Comparison of ENCODE assay signal across 43 cellular contexts in genomic region chr11:13534358-13534757, GRCh38. TPM values are rescaled to one million over a fixed set of nuclear protein-coding genes. Genes with fewer than 3 reads are reported as not detected.
"Had no signal": no experiment of that assay in that cellular context is flagged by ENCODE, and none has a peak within 500 bp of the region (broad histone marks: within the 10 kb centered on the region; RNA-seq: fewer than 3 reads in every experiment).

No MANE protein-coding gene starts in this region.

- H3K27ac Mint-ChIP-seq: activated naive CD4-positive, alpha-beta T cell treated with anti-CD3 and anti-CD28 coated beads for 36 hours; activated naive CD4-positive, alpha-beta T cell treated with anti-CD3 and anti-CD28 coated beads, Interleukin-2, amount 10 ng/mL, durations not matched to agents 7 days and 5 days; activated naive CD4-positive, alpha-beta T cell treated with anti-CD3 and anti-CD28 coated beads, Interleukin-2, amount 50 U/mL, for 24 hours; activated naive CD4-positive, alpha-beta T cell treated with anti-CD3 and anti-CD28 coated beads, Interleukin-2, amount 50 U/mL, for 72 hours; activated naive CD8-positive, alpha-beta T cell; activated naive CD8-positive, alpha-beta T cell treated with anti-CD3 and anti-CD28 coated beads for 36 hours; activated naive CD8-positive, alpha-beta T cell treated with anti-CD3 and anti-CD28 coated beads, Interleukin-2, amount 10 ng/mL, durations not matched to agents 7 days and 5 days; activated naive CD8-positive, alpha-beta T cell treated with anti-CD3 and anti-CD28 coated beads, Interleukin-2, amount 50 U/mL, for 24 hours; activated T-cell treated with anti-CD3 and anti-CD28 coated beads, Interleukin-2, amount 50 U/mL, for 24 hours; activated T-cell treated with anti-CD3 and anti-CD28 coated beads, Interleukin-2, amount 50 U/mL, for 72 hours; activated T-helper 1 cell treated with anti-CD3 and anti-CD28 coated beads, Interleukin-12 subunit alpha, Interleukin-12 subunit beta, Interleukin-2, Interleukin-4 antibody, amounts not matched to agents 30 ng/mL and 10 ng/mL and 1 ng/mL, durations not matched to agents 14 hours and 24 hours and 36 hours; activated T-helper 17 cell treated with anti-CD3 and anti-CD28 coated beads, Interleukin-2, amount 50 U/mL, for 72 hours; activated T-helper 2 cell treated with anti-CD3 and anti-CD28 coated beads, Interferon-gamma antibody, Interleukin-2, Interleukin-4, amounts not matched to agents 10 μg/mL and 5 μg/mL and 100 μg/mL, durations not matched to agents 14 hours and 24 hours and 36 hours; brain had no signal

- H3K27me3 Mint-ChIP-seq: activated naive CD4-positive, alpha-beta T cell treated with anti-CD3 and anti-CD28 coated beads, Interleukin-2, amount 10 ng/mL, durations not matched to agents 7 days and 5 days; activated naive CD8-positive, alpha-beta T cell treated with anti-CD3 and anti-CD28 coated beads for 36 hours had no signal

- H3K9me3 ChIP-seq: ascending aorta had no signal

- H3K36me3 ChIP-seq: adrenal gland, ascending aorta, brain microvascular endothelial cell, breast epithelium, cardiac muscle cell had no signal

- H3K36me3 Mint-ChIP-seq: activated naive CD4-positive, alpha-beta T cell treated with anti-CD3 and anti-CD28 coated beads, Interleukin-2, amount 10 ng/mL, durations not matched to agents 7 days and 5 days; activated naive CD8-positive, alpha-beta T cell treated with anti-CD3 and anti-CD28 coated beads, Interleukin-2, amount 10 ng/mL, durations not matched to agents 7 days and 5 days; brain had no signal

- H3K4me1 Mint-ChIP-seq: activated naive CD4-positive, alpha-beta T cell treated with anti-CD3 and anti-CD28 coated beads, Interleukin-2, amount 10 ng/mL, durations not matched to agents 7 days and 5 days; activated naive CD4-positive, alpha-beta T cell treated with anti-CD3 and anti-CD28 coated beads, Interleukin-2, amount 50 U/mL, for 24 hours; activated naive CD8-positive, alpha-beta T cell treated with anti-CD3 and anti-CD28 coated beads for 36 hours; activated naive CD8-positive, alpha-beta T cell treated with anti-CD3 and anti-CD28 coated beads, Interleukin-2, amount 10 ng/mL, durations not matched to agents 7 days and 5 days; activated naive CD8-positive, alpha-beta T cell treated with anti-CD3 and anti-CD28 coated beads, Interleukin-2, amount 50 U/mL, for 24 hours; activated T-helper 17 cell treated with anti-CD3 and anti-CD28 coated beads, Interleukin-2, amount 50 U/mL, for 72 hours; brain; central memory CD8-positive, alpha-beta T cell had no signal

- H3K4me3 Mint-ChIP-seq: activated naive CD4-positive, alpha-beta T cell treated with anti-CD3 and anti-CD28 coated beads for 36 hours; activated naive CD4-positive, alpha-beta T cell treated with anti-CD3 and anti-CD28 coated beads, Interleukin-2, amount 10 ng/mL, durations not matched to agents 7 days and 5 days; activated naive CD4-positive, alpha-beta T cell treated with anti-CD3 and anti-CD28 coated beads, Interleukin-2, amount 50 U/mL, for 24 hours; activated naive CD8-positive, alpha-beta T cell; activated naive CD8-positive, alpha-beta T cell treated with anti-CD3 and anti-CD28 coated beads for 36 hours; activated naive CD8-positive, alpha-beta T cell treated with anti-CD3 and anti-CD28 coated beads, Interleukin-2, amount 10 ng/mL, durations not matched to agents 7 days and 5 days; activated naive CD8-positive, alpha-beta T cell treated with anti-CD3 and anti-CD28 coated beads, Interleukin-2, amount 50 U/mL, for 24 hours; activated T-cell treated with anti-CD3 and anti-CD28 coated beads, Interleukin-2, amount 50 U/mL, for 24 hours; activated T-cell treated with anti-CD3 and anti-CD28 coated beads, Interleukin-2, amount 50 U/mL, for 4 hours; activated T-cell treated with anti-CD3 and anti-CD28 coated beads, Interleukin-2, amount 50 U/mL, for 72 hours; activated T-helper 1 cell treated with anti-CD3 and anti-CD28 coated beads, Interleukin-12 subunit alpha, Interleukin-12 subunit beta, Interleukin-2, Interleukin-4 antibody, amounts not matched to agents 30 ng/mL and 10 ng/mL and 1 ng/mL, durations not matched to agents 14 hours and 24 hours and 36 hours; activated T-helper 17 cell treated with anti-CD3 and anti-CD28 coated beads, Interleukin-2, amount 50 U/mL, for 72 hours; brain; central memory CD8-positive, alpha-beta T cell had no signal

- H3K4me3 ChIP-seq: adrenal gland, ascending aorta, body of pancreas, breast epithelium, cardiac muscle cell had no signal

- H3K27me3 ChIP-seq: adrenal gland, ascending aorta, body of pancreas, brain microvascular endothelial cell, breast epithelium, cardiac muscle cell had no signal

- DNase-seq: activated effector memory CD4-positive, alpha-beta T cell treated with anti-CD3 and anti-CD28 coated beads, Interleukin-2, amount 50 U/mL, for 16 hours; activated effector memory CD4-positive, alpha-beta T cell treated with Interleukin-2 at 50 U/mL for 16 hours; activated gamma-delta T cell; activated gamma-delta T cell treated with Interleukin-2 at 50 U/mL for 16 hours; activated naive CD4-positive, alpha-beta T cell; activated naive CD4-positive, alpha-beta T cell treated with anti-CD3 and anti-CD28 coated beads for 36 hours; activated naive CD4-positive, alpha-beta T cell treated with anti-CD3 and anti-CD28 coated beads, Interleukin-2, amount 10 ng/mL, durations not matched to agents 7 days and 5 days; activated naive CD4-positive, alpha-beta T cell treated with anti-CD3 and anti-CD28 coated beads, Interleukin-2, amount 50 U/mL, for 16 hours; activated naive CD4-positive, alpha-beta T cell treated with Interleukin-2 at 50 U/mL for 16 hours; activated naive CD8-positive, alpha-beta T cell treated with anti-CD3 and anti-CD28 coated beads for 36 hours; activated naive CD8-positive, alpha-beta T cell treated with anti-CD3 and anti-CD28 coated beads, Interleukin-2, amount 10 ng/mL, durations not matched to agents 7 days and 5 days; activated naive CD8-positive, alpha-beta T cell treated with anti-CD3 and anti-CD28 coated beads, Interleukin-2, amount 50 U/mL, for 24 hours; activated T-cell treated with anti-CD3 and anti-CD28 coated beads for 4 hours; activated T-cell treated with anti-CD3 and anti-CD28 coated beads, Interleukin-2, amount 50 U/mL, for 1 hour; activated T-cell treated with anti-CD3 and anti-CD28 coated beads, Interleukin-2, amount 50 U/mL, for 24 hours; activated T-cell treated with anti-CD3 and anti-CD28 coated beads, Interleukin-2, amount 50 U/mL, for 4 hours; activated T-cell treated with anti-CD3 and anti-CD28 coated beads, Interleukin-2, amount 50 U/mL, for 48 hours; activated T-cell treated with anti-CD3 and anti-CD28 coated beads, Interleukin-2, amount 50 U/mL, for 72 hours; adrenal gland; amniotic stem cell; amygdala; anterior cingulate cortex; aorta; body of pancreas; brain microvascular endothelial cell; caudate nucleus; central memory CD4-positive, alpha-beta T cell; cerebellar nuclear complex had no signal

- H3K27ac ChIP-seq: adrenal gland, ascending aorta, body of pancreas, brain microvascular endothelial cell, breast epithelium, cardiac muscle cell had no signal

- H3K4me1 ChIP-seq: adrenal gland, ascending aorta, body of pancreas, breast epithelium had no signal

RNA-seq across cellular contexts. Expression of gene PTH, which starts 38.6 kb away (rescaled TPM):
- total RNA-seq: activated naive CD4-positive, alpha-beta T cell treated with anti-CD3 and anti-CD28 coated beads for 36 hours; activated naive CD4-positive, alpha-beta T cell treated with anti-CD3 and anti-CD28 coated beads, Interleukin-2, amount 50 U/mL, for 72 hours; activated naive CD8-positive, alpha-beta T cell treated with anti-CD3 and anti-CD28 coated beads for 36 hours; activated naive CD8-positive, alpha-beta T cell treated with anti-CD3 and anti-CD28 coated beads, Interleukin-2, amount 10 ng/mL, durations not matched to agents 7 days and 5 days; activated T-cell treated with anti-CD3 and anti-CD28 coated beads, Interleukin-2, amount 50 U/mL, for 4 hours; activated T-cell treated with anti-CD3 and anti-CD28 coated beads, Interleukin-2, amount 50 U/mL, for 72 hours; activated T-helper 1 cell treated with anti-CD3 and anti-CD28 coated beads, Interleukin-12 subunit alpha, Interleukin-12 subunit beta, Interleukin-2, Interleukin-4 antibody, amounts not matched to agents 30 ng/mL and 10 ng/mL and 1 ng/mL, durations not matched to agents 14 hours and 24 hours and 36 hours; activated T-helper 17 cell treated with anti-CD3 and anti-CD28 coated beads, Interleukin-2, amount 50 U/mL, for 72 hours; activated T-helper 2 cell treated with anti-CD3 and anti-CD28 coated beads, Interferon-gamma antibody, Interleukin-2, Interleukin-4, amounts not matched to agents 10 μg/mL and 5 μg/mL and 100 μg/mL, durations not matched to agents 14 hours and 24 hours and 36 hours; adrenal gland; aorta; ascending aorta; astrocyte; body of pancreas; breast epithelium; bronchial epithelial cell; cardiac muscle cell; cardiac septum had no signal
- polyA plus RNA-seq: adipose tissue, adrenal gland, aorta, cardiac muscle cell had no signal
